ENCODE assay signal across 9 cellular contexts in the genomic region with DNA sequence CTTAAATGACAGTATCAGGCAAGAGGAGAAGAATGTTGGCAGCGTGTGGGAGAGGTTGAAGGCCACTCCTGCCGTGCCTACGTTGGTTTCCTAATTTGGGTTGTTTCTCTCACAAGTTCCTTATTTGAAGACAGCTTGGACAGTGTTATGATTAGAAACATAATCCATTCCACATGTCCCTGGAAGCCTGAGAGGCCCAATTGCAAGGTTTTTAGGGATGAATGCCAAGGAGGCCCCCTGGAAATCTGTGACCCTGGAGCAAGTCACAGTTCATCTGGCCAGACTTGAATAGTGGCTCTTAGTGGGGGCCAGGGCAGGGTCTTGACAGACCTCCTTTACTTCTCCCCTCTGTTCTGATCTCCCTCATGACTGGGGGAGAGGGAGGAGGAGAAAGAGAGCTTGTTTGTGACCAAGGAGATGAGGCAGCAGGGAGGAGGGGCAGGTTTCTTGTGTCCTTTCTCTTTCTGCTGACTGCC.
DNase-seq lines count a peak whose midpoint lies in the region; ATAC-seq and TF ChIP-seq lines count a peak whose summit lies in the region.
"Had no signal": no experiment of that assay in that cellular context is flagged by ENCODE, and none has a peak within 500 bp of the region (broad histone marks: within the 10 kb centered on the region; RNA-seq: fewer than 3 reads in every experiment).

No MANE protein-coding gene starts in this region.

- peak; percentile 60 for DNase-seq in GM04503 (ENCODE audit: low read depth)
- DNase-seq in amniotic epithelial cell (ENCODE audit: low read depth) = peak; percentile 38
- peak; percentile 46 for DNase-seq in hepatic stellate cell (ENCODE audit: low spot score)
- DNase-seq in smooth muscle cell of the brain vasculature (ENCODE audit: low read depth, low spot score) = peak; percentile 94
- no peak for DNase-seq in activated CD4-positive, alpha-beta memory T cell treated with anti-CD3 and anti-CD28 coated beads for 36 hours
- DNase-seq in MM.1S = no peak
- DNase-seq in NCI-H82 (lab: John Stamatoyannopoulos, UW) = no peak

- intact Hi-C loops in activated CD4-positive, alpha-beta memory T cell treated with anti-CD3 and anti-CD28 coated beads for 36 hours (cut with micrococcal nuclease) = no loop called here

- H3K9me3 ChIP-seq in MM.1S (replicated peaks; ENCODE audit: insufficient read depth, low read length) = no peaks in the 10 kb centered on the region

- no peak overlapping the region for H3K4me2 ChIP-seq in MM.1S (ENCODE audit: low read depth, low read length)

- peaks cover 20% of the 10 kb centered on the region for H3K4me1 Mint-ChIP-seq in activated CD4-positive, alpha-beta memory T cell treated with anti-CD3 and anti-CD28 coated beads for 36 hours (ENCODE audit: low read depth)

- H3F3A ChIP-seq in MM.1S (ENCODE audit: insufficient read depth, low read length) = no peaks in the 10 kb centered on the region; the same call in 1 of the 2 replicates

- H3K27me3 ChIP-seq in MM.1S (replicated peaks; ENCODE audit: insufficient read depth, low read length) = no peaks in the 10 kb centered on the region

- H3K27ac Mint-ChIP-seq in activated CD4-positive, alpha-beta memory T cell treated with anti-CD3 and anti-CD28 coated beads for 36 hours = no peak overlapping the region
- H3K27ac Mint-ChIP-seq: progenitor cell of endocrine pancreas had no signal

- no peaks in the 10 kb centered on the region for H3K27me3 Mint-ChIP-seq in activated CD4-positive, alpha-beta memory T cell treated with anti-CD3 and anti-CD28 coated beads for 36 hours
- H3K27me3 Mint-ChIP-seq: progenitor cell of endocrine pancreas had no signal

- H3K27ac ChIP-seq in MM.1S (ENCODE audit: low read length) = no peak overlapping the region

- POLR2A ChIA-PET in activated CD4-positive, alpha-beta memory T cell treated with anti-CD3 and anti-CD28 coated beads for 36 hours (lab: Charles Lee) = no interaction called here

- CTCF ChIA-PET in activated CD4-positive, alpha-beta memory T cell treated with anti-CD3 and anti-CD28 coated beads for 36 hours (lab: Charles Lee) = no interaction called here

- no peaks in the 10 kb centered on the region for H3K36me3 Mint-ChIP-seq in activated CD4-positive, alpha-beta memory T cell treated with anti-CD3 and anti-CD28 coated beads for 36 hours

- peaks cover 22% of the 10 kb centered on the region for H3K4me1 ChIP-seq in MM.1S (ENCODE audit: low read length)

- H3K9ac ChIP-seq in MM.1S (ENCODE audit: low read length) = no peak overlapping the region

- ATAC-seq in HG02870 (IDR thresholded peaks at IDR 0.05; ENCODE audit: unreplicated experiment) = no peak

- H3K4me3 Mint-ChIP-seq in activated CD4-positive, alpha-beta memory T cell treated with anti-CD3 and anti-CD28 coated beads for 36 hours = no peak overlapping the region

- no peaks in the 10 kb centered on the region for H3K9me3 Mint-ChIP-seq in activated CD4-positive, alpha-beta memory T cell treated with anti-CD3 and anti-CD28 coated beads for 36 hours

- no peaks in the 10 kb centered on the region for H3K9me2 ChIP-seq in MM.1S (replicated peaks; ENCODE audit: insufficient read depth, low read length)

- H4K20me1 ChIP-seq in MM.1S (ENCODE audit: insufficient read depth, low read length) = no peaks in the 10 kb centered on the region

- H3K79me2 ChIP-seq in MM.1S (ENCODE audit: low read length) = no peaks in the 10 kb centered on the region

- H3K4me3 ChIP-seq in MM.1S (ENCODE audit: low read length) = no peak overlapping the region

- no peaks in the 10 kb centered on the region for H3K36me3 ChIP-seq in MM.1S (replicated peaks; ENCODE audit: insufficient read depth, low read length)

- no peak overlapping the region for H2AFZ ChIP-seq in MM.1S (ENCODE audit: low read length)

- no peak for TF ChIP-seq CTCF in MM.1S (IDR thresholded peaks at IDR 0.05; ENCODE audit: low read length)

Comparison
In these comparisons a context has a peak if more than half of its experiments do, and no peak if none do; other contexts are left out.
1. DNase-seq: peak in GM04503 (single experiment), amniotic epithelial cell (single experiment), hepatic stellate cell (single experiment) and smooth muscle cell of the brain vasculature (single experiment); none in activated CD4-positive, alpha-beta memory T cell treated with anti-CD3 and anti-CD28 coated beads for 36 hours (single experiment), MM.1S (single experiment) and NCI-H82 (single experiment).